ENCODE assay signal across 1 cellular context in genomic region chr9:90801507-90802289, GRCh38.
TF ChIP-seq lines count a peak whose summit lies in the region.

Gene SYK, plus strand, starts transcription at chr9:90801819. Its CDS starts 42,080 bp downstream, at chr9:90843899.

TF ChIP-seq in SK-N-SH, 30 proteins besides CTCF, POLR2A, EP300 and RAD21 (continued from another document):
- no peak for TF ChIP-seq TCF12 (IDR thresholded peaks at IDR 0.05)
- no peak for TF ChIP-seq ELF1 (IDR thresholded peaks at IDR 0.05)
